In the genomic region with DNA sequence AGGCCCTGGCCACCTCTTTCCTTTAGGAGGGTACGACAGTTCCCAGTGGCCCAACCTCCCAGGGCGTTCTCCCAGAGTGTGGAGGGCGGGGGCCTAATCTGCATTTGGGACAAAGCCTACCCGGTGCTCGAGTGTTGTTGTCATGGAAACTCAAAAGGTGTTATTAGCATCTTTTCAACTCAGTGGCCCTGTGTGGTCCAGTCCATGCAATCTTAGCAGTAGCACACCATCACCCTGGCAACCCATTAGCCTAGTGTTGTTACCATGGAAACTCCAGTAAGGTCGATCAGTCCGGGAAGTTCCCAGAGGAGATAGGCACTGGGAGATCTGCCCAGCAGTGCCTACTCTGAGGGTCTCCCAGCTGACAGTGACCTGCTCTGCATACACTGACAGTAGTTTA, we compare ENCODE assay signal across 17 cellular contexts. TPM values are rescaled to one million over a fixed set of nuclear protein-coding genes. Genes with fewer than 3 reads are reported as not detected.
A peak's percentile ranks its signal among the peaks of the same experiment; 100 is the strongest.
DNase-seq lines count a peak whose midpoint lies in the region; ATAC-seq and TF ChIP-seq lines count a peak whose summit lies in the region.
"Had no signal": no experiment of that assay in that cellular context is flagged by ENCODE, and none has a peak within 500 bp of the region (broad histone marks: within the 10 kb centered on the region; RNA-seq: fewer than 3 reads in every experiment).

No MANE protein-coding gene starts in this region.

- no peaks in the 10 kb centered on the region for H3K36me3 ChIP-seq in HAP-1 (replicated peaks)
- H3K36me3 ChIP-seq: left lung, pancreas, tibial artery had no signal

- H3K9me3 Mint-ChIP-seq in activated CD8-positive, alpha-beta T cell treated with anti-CD3 and anti-CD28 coated beads for 36 hours: no peaks in the 10 kb centered on the region
- H3K9me3 Mint-ChIP-seq: activated CD4-positive, alpha-beta T cell treated with anti-CD3 and anti-CD28 coated beads, Interleukin-2, amount 10 ng/mL, durations not matched to agents 7 days and 5 days; activated naive CD8-positive, alpha-beta T cell treated with anti-CD3 and anti-CD28 coated beads, Interleukin-2, amount 50 U/mL, for 24 hours had no signal

- no peaks in the 10 kb centered on the region for H3K9me3 ChIP-seq in HAP-1
- no peaks in the 10 kb centered on the region for H3K9me3 ChIP-seq in right cardiac atrium (ENCODE audit: control insufficient read depth, low read length)
- H3K9me3 ChIP-seq: left lung, pancreas, tibial artery had no signal

- H3K4me3 Mint-ChIP-seq in activated CD8-positive, alpha-beta T cell treated with anti-CD3 and anti-CD28 coated beads for 36 hours: no peak overlapping the region
- H3K4me3 Mint-ChIP-seq: activated CD4-positive, alpha-beta T cell treated with anti-CD3 and anti-CD28 coated beads, Interleukin-2, amount 10 ng/mL, durations not matched to agents 7 days and 5 days; activated naive CD8-positive, alpha-beta T cell treated with anti-CD3 and anti-CD28 coated beads, Interleukin-2, amount 50 U/mL, for 24 hours had no signal

- H3K4me1 ChIP-seq in HAP-1 (no peaks in the 10 kb centered on the region), right cardiac atrium (ENCODE audit: control insufficient read depth, insufficient read depth, low read length) (peaks cover 4% of the 10 kb centered on the region)
- H3K4me1 ChIP-seq: left lung, pancreas had no signal

- DNase-seq in COR-L47 (lab: John Stamatoyannopoulos, UW) (peak; percentile 15), HAP-1 (ENCODE audit: low spot score in 2 of 2) (peak; percentile 35 to 44), caudate nucleus (lab: John Stamatoyannopoulos, UW) (peak in 37 of 61 donors; percentile 1 to 73 (median 18)), mesenteric fat pad (ENCODE audit: low spot score) (peak; percentile 67), right cardiac atrium (no peak)
- DNase-seq in activated CD8-positive, alpha-beta T cell treated with anti-CD3 and anti-CD28 coated beads for 36 hours: no peak
- DNase-seq: activated CD4-positive, alpha-beta T cell treated with anti-CD3 and anti-CD28 coated beads, Interleukin-2, amount 10 ng/mL, durations not matched to agents 7 days and 5 days; activated CD8-positive, alpha-beta memory T cell treated with anti-CD3 and anti-CD28 coated beads, Interleukin-2, amount 50 U/mL, for 4 hours; activated effector memory CD4-positive, alpha-beta T cell treated with Interleukin-2 at 50 U/mL for 16 hours; activated naive CD8-positive, alpha-beta T cell treated with anti-CD3 and anti-CD28 coated beads, Interleukin-2, amount 50 U/mL, for 24 hours; central memory CD4-positive, alpha-beta T cell; left lung; NCI-H1436; pancreas; stimulated activated naive CD4-positive, alpha-beta T cell treated with Interleukin-2 at 50 U/mL for 16 hours; tibial artery had no signal

- H3K36me3 Mint-ChIP-seq in activated CD8-positive, alpha-beta T cell treated with anti-CD3 and anti-CD28 coated beads for 36 hours (ENCODE audit: low read depth): no peaks in the 10 kb centered on the region

- CTCF ChIA-PET in activated CD8-positive, alpha-beta T cell treated with anti-CD3 and anti-CD28 coated beads for 36 hours (lab: Charles Lee): interaction anchor here (1.6 kb wide), 1 partner anchor 91 kb away, joined by 4 read pairs; no protein-coding TSS in a partner anchor

- no peak overlapping the region for H3K27ac Mint-ChIP-seq in activated CD8-positive, alpha-beta T cell treated with anti-CD3 and anti-CD28 coated beads for 36 hours
- H3K27ac Mint-ChIP-seq: activated CD4-positive, alpha-beta T cell treated with anti-CD3 and anti-CD28 coated beads, Interleukin-2, amount 10 ng/mL, durations not matched to agents 7 days and 5 days; activated naive CD8-positive, alpha-beta T cell treated with anti-CD3 and anti-CD28 coated beads, Interleukin-2, amount 50 U/mL, for 24 hours had no signal

- ATAC-seq in HG03565 (IDR thresholded peaks at IDR 0.05; ENCODE audit: unreplicated experiment) (no peak), right cardiac atrium (no peak)
- no peak for ATAC-seq in activated CD8-positive, alpha-beta T cell treated with anti-CD3 and anti-CD28 coated beads for 36 hours
- ATAC-seq: activated naive CD8-positive, alpha-beta T cell treated with anti-CD3 and anti-CD28 coated beads, Interleukin-2, amount 50 U/mL, for 24 hours; left lung; pancreas had no signal

- 68% methylated on average over 7 of the region's 7 CpGs for WGBS in right cardiac atrium

- H3K27me3 ChIP-seq in HAP-1 (ENCODE audit: low read depth): no peaks in the 10 kb centered on the region
- no peaks in the 10 kb centered on the region for H3K27me3 ChIP-seq in right cardiac atrium (ENCODE audit: control insufficient read depth, insufficient read depth)
- H3K27me3 ChIP-seq: left lung, pancreas, tibial artery had no signal

- H3K4me1 Mint-ChIP-seq in activated CD8-positive, alpha-beta T cell treated with anti-CD3 and anti-CD28 coated beads for 36 hours (ENCODE audit: low read depth): peaks cover 2% of the 10 kb centered on the region
- H3K4me1 Mint-ChIP-seq: activated naive CD8-positive, alpha-beta T cell treated with anti-CD3 and anti-CD28 coated beads, Interleukin-2, amount 50 U/mL, for 24 hours had no signal

- no peak overlapping the region for H3K27ac ChIP-seq in caudate nucleus (ENCODE audit: low read depth, low read length)
- no peak overlapping the region for H3K27ac ChIP-seq in right cardiac atrium (ENCODE audit: low read length)
- H3K27ac ChIP-seq: left lung, pancreas, tibial artery had no signal

- H3K27me3 Mint-ChIP-seq in activated CD8-positive, alpha-beta T cell treated with anti-CD3 and anti-CD28 coated beads for 36 hours: no peaks in the 10 kb centered on the region
- H3K27me3 Mint-ChIP-seq: activated CD4-positive, alpha-beta T cell treated with anti-CD3 and anti-CD28 coated beads, Interleukin-2, amount 10 ng/mL, durations not matched to agents 7 days and 5 days; activated naive CD8-positive, alpha-beta T cell treated with anti-CD3 and anti-CD28 coated beads, Interleukin-2, amount 50 U/mL, for 24 hours had no signal

- intact Hi-C loops in right cardiac atrium (cut with DNase I): loop anchor here in 2 of 4 donors (10.0 kb wide), 2 partner anchors 90 to 190 kb away; no protein-coding TSS in a partner anchor
- intact Hi-C loops in activated CD8-positive, alpha-beta T cell treated with anti-CD3 and anti-CD28 coated beads for 36 hours (cut with micrococcal nuclease): loop anchor here (10.0 kb wide), 2 partner anchors 90 to 190 kb away; no protein-coding TSS in a partner anchor

- POLR2A ChIA-PET in activated CD8-positive, alpha-beta T cell treated with anti-CD3 and anti-CD28 coated beads for 36 hours (lab: Charles Lee): no interaction called here

- H3K4me3 ChIP-seq in HAP-1 (no peak overlapping the region), right cardiac atrium (ENCODE audit: low read length) (no peak overlapping the region)
- H3K4me3 ChIP-seq: left lung, pancreas, tibial artery had no signal

- no peak for TF ChIP-seq CTCF in activated CD8-positive, alpha-beta T cell treated with anti-CD3 and anti-CD28 coated beads for 36 hours (IDR thresholded peaks at IDR 0.05)

- in situ Hi-C loops in HAP-1 (cut with MboI; ENCODE audit: low sequenced_read_pairs): loop anchor here (10.0 kb wide), 2 partner anchors 90 to 190 kb away; no protein-coding TSS in a partner anchor

RNA-seq across cellular contexts. Expression of gene APLN, which starts 20.2 kb away (rescaled TPM):
- total RNA-seq in mesenteric fat pad: 5.6 TPM
- 10 to 100 TPM in 1 of 4 donors, 1 to 10 TPM in 3; 4.0 to 10.5 (median 6.4) TPM for total RNA-seq in right cardiac atrium
- polyA plus RNA-seq in right cardiac atrium: 7.0 TPM
- 1 to 10 TPM; 3.5 TPM for total RNA-seq in activated CD8-positive, alpha-beta T cell treated with anti-CD3 and anti-CD28 coated beads for 36 hours

Comparison
In these comparisons a context has a peak if more than half of its experiments do, and no peak if none do; other contexts are left out.
1. DNase-seq: peak in COR-L47 (single experiment), HAP-1 (2 of 2), caudate nucleus (37 of 61) and mesenteric fat pad (single experiment); none in right cardiac atrium (0 of 3) and activated CD8-positive, alpha-beta T cell treated with anti-CD3 and anti-CD28 coated beads for 36 hours (single experiment).